In genomic region chr2:119263025-119263424, GRCh38 we compare ENCODE assay signal across 33 cellular contexts. TPM values are rescaled to one million over a fixed set of nuclear protein-coding genes. Genes with fewer than 3 reads are reported as not detected.
"Had no signal": no experiment of that assay in that cellular context is flagged by ENCODE, and none has a peak within 500 bp of the region (broad histone marks: within the 10 kb centered on the region; RNA-seq: fewer than 3 reads in every experiment).

No MANE protein-coding gene starts in this region.

- H3K36me3 ChIP-seq: cardiac muscle cell, SJCRH30, WERI-Rb-1 had no signal

- H3K4me3 ChIP-seq: ascending aorta, cardiac muscle cell, K562, PC-9, SJCRH30, SK-N-MC had no signal

- DNase-seq: activated CD4-positive, alpha-beta T cell treated with anti-CD3 and anti-CD28 coated beads, Interleukin-2, amount 10 ng/mL, durations not matched to agents 24 days and 14 days; activated CD4-positive, alpha-beta T cell treated with anti-CD3 and anti-CD28 coated beads, Interleukin-2, amount 50 U/mL, for 4 hours; activated CD4-positive, CD25-positive, alpha-beta regulatory T cell; activated CD8-positive, alpha-beta T cell treated with anti-CD3 and anti-CD28 coated beads for 36 hours; activated effector memory CD4-positive, alpha-beta T cell treated with anti-CD3 and anti-CD28 coated beads, Interleukin-2, amount 50 U/mL, for 16 hours; activated naive CD4-positive, alpha-beta T cell; activated naive CD4-positive, alpha-beta T cell treated with anti-CD3 and anti-CD28 coated beads, Interleukin-2, amount 50 U/mL, for 16 hours; activated naive CD8-positive, alpha-beta T cell treated with anti-CD3 and anti-CD28 coated beads for 36 hours; activated T-cell treated with anti-CD3 and anti-CD28 coated beads, Interleukin-2, amount 50 U/mL, for 1 hour; activated T-cell treated with anti-CD3 and anti-CD28 coated beads, Interleukin-2, amount 50 U/mL, for 72 hours; amniotic stem cell; NCI-H1092 treated with DMSO at 0.1 percent for 48 hours; NCI-H1417; NCI-H146; NCI-H187; NCI-H2029 treated with DMSO at 0.1 percent for 48 hours; NCI-H2107; NCI-H2171; NCI-H510A; NCI-H526; NCI-H748 treated with DMSO at 0.1 percent for 48 hours; PC-9; SHP77; SJCRH30; T1000; WERI-Rb-1 had no signal

- H3K9me3 ChIP-seq: ascending aorta, SJCRH30 had no signal

- ATAC-seq: activated CD8-positive, alpha-beta T cell treated with anti-CD3 and anti-CD28 coated beads for 36 hours; activated T-cell treated with anti-CD3 and anti-CD28 coated beads, Interleukin-2, amount 50 U/mL, for 72 hours; activated T-helper 17 cell treated with anti-CD3 and anti-CD28 coated beads, Interleukin-2, amount 50 U/mL, for 72 hours; K562 had no signal

- H3K27me3 ChIP-seq: ascending aorta, cardiac muscle cell, SJCRH30 had no signal

- H3K27ac ChIP-seq: ascending aorta, cardiac muscle cell, PC-9, RWPE1, SJCRH30, SK-N-MC, WERI-Rb-1 had no signal

- H3K4me1 ChIP-seq: ascending aorta had no signal

RNA-seq across cellular contexts. Expression of gene STEAP3, which starts 39.4 kb away (rescaled TPM):
- total RNA-seq: OCI-LY7 had no signal
